8 cellular contexts compared by ENCODE assay signal in genomic region chr3:108090701-108091497, GRCh38. TPM values are rescaled to one million over a fixed set of nuclear protein-coding genes. Genes with fewer than 3 reads are reported as not detected.
A peak's percentile ranks its signal among the peaks of the same experiment; 100 is the strongest.
DNase-seq lines count a peak whose midpoint lies in the region; ATAC-seq and TF ChIP-seq lines count a peak whose summit lies in the region.

TSS of gene CD47 (minus strand) at chr3:108091031. CDS start at chr3:108090908, 123 bp downstream.

- H3K36me3 Mint-ChIP-seq in MCF 10A (ENCODE audit: insufficient read depth, unreplicated experiment) = no peaks in the 10 kb centered on the region

- CTCF ChIA-PET in MCF 10A (lab: Yijun Ruan, JAX) = interaction anchor here (0.6 to 1.1 kb wide), 4 partner anchors 10 to 1391 kb away, joined by 3 to 5 read pairs (median 4); no protein-coding TSS in a partner anchor

- DNase-seq in A172 (ENCODE audit: low spot score) (peak; percentile 81), NCI-H2171 (lab: John Stamatoyannopoulos, UW) (peak; percentile 92), MCF 10A (ENCODE audit: unreplicated experiment) (peak; percentile 79)

- H3K4me3 ChIP-seq in iPS-18a (ENCODE audit: low read length) (peak within 1 kb of the TSS; percentile 96), skeletal muscle satellite cell (ENCODE audit: low read length) (peak within 1 kb of the TSS; percentile 85)

- peak within 1 kb of the TSS; percentile 92 for H3K27ac ChIP-seq in VCaP
- no peak within 1 kb of the TSS for H3K27ac ChIP-seq in iPS-18a (ENCODE audit: low read length)

- intact Hi-C loops in MCF 10A (cut with micrococcal nuclease) = loop anchor here (1.0 to 2.0 kb wide), 3 partner anchors 132 to 386 kb away; partner anchors contain the start of gene IFT57

- H3K36me3 ChIP-seq in iPS-18a (ENCODE audit: control insufficient read depth, low read depth, low read length) (no peaks in the 10 kb centered on the region), skeletal muscle satellite cell (ENCODE audit: insufficient read depth, low read length) (no peaks in the 10 kb centered on the region)

- POLR2A ChIA-PET in MCF 10A (lab: Yijun Ruan, JAX) = interaction anchor here (0.7 to 2.6 kb wide), 9 partner anchors 11 to 368 kb away, joined by 3 to 27 read pairs (median 4); no protein-coding TSS in a partner anchor

- no peaks in the 10 kb centered on the region for H3K27me3 Mint-ChIP-seq in MCF 10A (ENCODE audit: insufficient read depth, unreplicated experiment)

- no peak for TF ChIP-seq CTCF in VCaP (conservative IDR thresholded peaks at IDR 0.05)
- no peak for TF ChIP-seq CTCF in MCF 10A (IDR thresholded peaks at IDR 0.05; ENCODE audit: unreplicated experiment)

- H3K9ac ChIP-seq in iPS-18a (ENCODE audit: low read length) = peak within 1 kb of the TSS; percentile 58
- H3K9ac ChIP-seq in skeletal muscle satellite cell (ENCODE audit: low read depth, low read length) = peak within 1 kb of the TSS; percentile 86

- H3K27ac Mint-ChIP-seq in MCF 10A (ENCODE audit: low read depth, unreplicated experiment) = peak within 1 kb of the TSS; percentile 88

- BruUV-seq in MCF 10A (replicated peaks; lab: Mats Ljungman, UMichigan) = no TSS peak

- H3K9me3 ChIP-seq in iPS-18a (ENCODE audit: control insufficient read depth, low read depth, low read length) (no peaks in the 10 kb centered on the region), skeletal muscle satellite cell (replicated peaks; ENCODE audit: low read length) (no peaks in the 10 kb centered on the region)

- H3K27me3 ChIP-seq in iPS-18a (ENCODE audit: control insufficient read depth, insufficient read depth, low read length) (peaks cover 47% of the 10 kb centered on the region), skeletal muscle satellite cell (ENCODE audit: control insufficient read depth, insufficient read depth, low read length) (no peaks in the 10 kb centered on the region)

- H3K4me3 Mint-ChIP-seq in MCF 10A (ENCODE audit: unreplicated experiment) = peak within 1 kb of the TSS; percentile 95

- H3K4me1 ChIP-seq in iPS-18a (ENCODE audit: control insufficient read depth, low read depth, low read length) = peaks cover 5% of the 10 kb centered on the region
- H3K4me1 ChIP-seq in skeletal muscle satellite cell (ENCODE audit: control insufficient read depth, insufficient read depth, low read length) = peaks cover 16% of the 10 kb centered on the region

- H3K4me1 Mint-ChIP-seq in MCF 10A (ENCODE audit: insufficient read depth, unreplicated experiment) = peaks cover 5% of the 10 kb centered on the region

- ATAC-seq in GM18861 (IDR thresholded peaks at IDR 0.05; ENCODE audit: unreplicated experiment) = peak; percentile 53
- ATAC-seq in HG03097 (IDR thresholded peaks at IDR 0.05; ENCODE audit: low FRiP score, unreplicated experiment) = peak; percentile 62

- H3K4me2 ChIP-seq in skeletal muscle satellite cell (ENCODE audit: low read length) = peak within 1 kb of the TSS; percentile 86

- no peaks in the 10 kb centered on the region for H3K9me3 Mint-ChIP-seq in MCF 10A (ENCODE audit: unreplicated experiment)

RNA-seq across cellular contexts. Expression of gene CD47, which starts in this region (rescaled TPM):
- 124 and 145 TPM in 2 replicates for total RNA-seq in A172 (2014; rRNA removed; shearing (Covaris generic))
- 28.5 and 31.5 TPM in 2 replicates for total RNA-seq in MCF 10A (2022)
- 70.7 and 71.6 TPM in 2 replicates for total RNA-seq in skeletal muscle satellite cell (2012; rRNA removed)
